Comparison of ENCODE assay signal across 1 cellular context in genomic region chr9:123360161-123361085, GRCh38.
TF ChIP-seq lines count a peak whose summit lies in the region.

No MANE protein-coding gene starts in this region.

TF ChIP-seq in HepG2, 621 proteins besides CTCF, POLR2A, EP300 and RAD21 (continued from another document and continues in another):
- TF ChIP-seq ZNF609 (CRISPR knock-in tag; IDR thresholded peaks at IDR 0.05; ENCODE audit: borderline replicate concordance) (peak; percentile 28; the same call in 1 of the 2 replicates), MATR3 (CRISPR knock-in tag; IDR thresholded peaks at IDR 0.05) (no peak), ZNF431 (CRISPR knock-in tag; IDR thresholded peaks at IDR 0.05; ENCODE audit: borderline replicate concordance, low read depth) (no peak), PTBP1 (IDR thresholded peaks at IDR 0.05; ENCODE audit: low read depth, low read length, poor library complexity, severe bottlenecking) (no peak), NFIB (CRISPR knock-in tag; IDR thresholded peaks at IDR 0.05; ENCODE audit: borderline replicate concordance) (no peak), KDM5B (CRISPR knock-in tag; IDR thresholded peaks at IDR 0.05; ENCODE audit: borderline replicate concordance) (no peak), ZNF30 (CRISPR knock-in tag; IDR thresholded peaks at IDR 0.05) (no peak), ZFP62 (CRISPR knock-in tag; IDR thresholded peaks at IDR 0.05) (no peak), ZNF75D (CRISPR knock-in tag; IDR thresholded peaks at IDR 0.05; ENCODE audit: borderline replicate concordance) (no peak), MYNN (CRISPR knock-in tag; IDR thresholded peaks at IDR 0.05; ENCODE audit: low read depth) (no peak), ZBTB42 (CRISPR knock-in tag; IDR thresholded peaks at IDR 0.05) (no peak), FOXP1 (IDR thresholded peaks at IDR 0.05) (no peak), FOXP1 (CRISPR knock-in tag; IDR thresholded peaks at IDR 0.05) (peak; percentile 55; the same call in 1 of the 2 replicates), ZNF672 (CRISPR knock-in tag; IDR thresholded peaks at IDR 0.05) (no peak), RBAK (CRISPR knock-in tag; IDR thresholded peaks at IDR 0.05) (no peak; the same call in 1 of the 2 replicates), ARID5B (CRISPR knock-in tag; IDR thresholded peaks at IDR 0.05) (peak; percentile 27), ZNF333 (CRISPR knock-in tag; IDR thresholded peaks at IDR 0.05; ENCODE audit: borderline replicate concordance) (no peak), ZFP90 (CRISPR knock-in tag; IDR thresholded peaks at IDR 0.05; ENCODE audit: borderline replicate concordance) (no peak; the same call in 1 of the 2 replicates), FOXO1 (CRISPR knock-in tag; IDR thresholded peaks at IDR 0.05) (peak; percentile 48; the same call in 1 of the 2 replicates), ZNF572 (CRISPR knock-in tag; IDR thresholded peaks at IDR 0.05) (no peak), SOX13 (IDR thresholded peaks at IDR 0.05) (no peak), SOX13 (CRISPR knock-in tag; conservative IDR thresholded peaks at IDR 0.05 in 1 of 2, IDR thresholded peaks at IDR 0.05 in 1 of 2) (peak in 1 of 2 experiments; percentile 56; a peak in 2 of 4 replicates), ZNF124 (CRISPR knock-in tag; IDR thresholded peaks at IDR 0.05) (no peak), ZIK1 (CRISPR knock-in tag; IDR thresholded peaks at IDR 0.05; ENCODE audit: borderline replicate concordance, low read depth) (no peak), ELF3 (CRISPR knock-in tag; IDR thresholded peaks at IDR 0.05) (no peak), TEAD2 (CRISPR knock-in tag; IDR thresholded peaks at IDR 0.05) (no peak), NAIF1 (CRISPR knock-in tag; IDR thresholded peaks at IDR 0.05; ENCODE audit: borderline replicate concordance) (no peak), SNAPC5 (CRISPR knock-in tag; IDR thresholded peaks at IDR 0.05; ENCODE audit: borderline replicate concordance) (no peak), HNF4A (CRISPR knock-in tag; IDR thresholded peaks at IDR 0.05) (peak; percentile 66)
- TF ChIP-seq, protein P1, sequence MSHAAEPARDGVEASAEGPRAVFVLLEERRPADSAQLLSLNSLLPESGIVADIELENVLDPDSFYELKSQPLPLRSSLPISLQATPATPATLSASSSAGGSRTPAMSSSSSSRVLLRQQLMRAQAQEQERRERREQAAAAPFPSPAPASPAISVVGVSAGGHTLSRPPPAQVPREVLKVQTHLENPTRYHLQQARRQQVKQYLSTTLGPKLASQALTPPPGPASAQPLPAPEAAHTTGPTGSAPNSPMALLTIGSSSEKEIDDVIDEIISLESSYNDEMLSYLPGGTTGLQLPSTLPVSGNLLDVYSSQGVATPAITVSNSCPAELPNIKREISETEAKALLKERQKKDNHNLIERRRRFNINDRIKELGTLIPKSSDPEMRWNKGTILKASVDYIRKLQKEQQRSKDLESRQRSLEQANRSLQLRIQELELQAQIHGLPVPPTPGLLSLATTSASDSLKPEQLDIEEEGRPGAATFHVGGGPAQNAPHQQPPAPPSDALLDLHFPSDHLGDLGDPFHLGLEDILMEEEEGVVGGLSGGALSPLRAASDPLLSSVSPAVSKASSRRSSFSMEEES (CRISPR knock-in tag; IDR thresholded peaks at IDR 0.05): peak; percentile 22; the same call in 1 of the 2 replicates
- TF ChIP-seq, protein P2, sequence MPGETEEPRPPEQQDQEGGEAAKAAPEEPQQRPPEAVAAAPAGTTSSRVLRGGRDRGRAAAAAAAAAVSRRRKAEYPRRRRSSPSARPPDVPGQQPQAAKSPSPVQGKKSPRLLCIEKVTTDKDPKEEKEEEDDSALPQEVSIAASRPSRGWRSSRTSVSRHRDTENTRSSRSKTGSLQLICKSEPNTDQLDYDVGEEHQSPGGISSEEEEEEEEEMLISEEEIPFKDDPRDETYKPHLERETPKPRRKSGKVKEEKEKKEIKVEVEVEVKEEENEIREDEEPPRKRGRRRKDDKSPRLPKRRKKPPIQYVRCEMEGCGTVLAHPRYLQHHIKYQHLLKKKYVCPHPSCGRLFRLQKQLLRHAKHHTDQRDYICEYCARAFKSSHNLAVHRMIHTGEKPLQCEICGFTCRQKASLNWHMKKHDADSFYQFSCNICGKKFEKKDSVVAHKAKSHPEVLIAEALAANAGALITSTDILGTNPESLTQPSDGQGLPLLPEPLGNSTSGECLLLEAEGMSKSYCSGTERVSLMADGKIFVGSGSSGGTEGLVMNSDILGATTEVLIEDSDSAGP (CRISPR knock-in tag; IDR thresholded peaks at IDR 0.05; ENCODE audit: borderline replicate concordance): peak; percentile 60; the same call in 1 of the 2 replicates
- TF ChIP-seq, protein P3, sequence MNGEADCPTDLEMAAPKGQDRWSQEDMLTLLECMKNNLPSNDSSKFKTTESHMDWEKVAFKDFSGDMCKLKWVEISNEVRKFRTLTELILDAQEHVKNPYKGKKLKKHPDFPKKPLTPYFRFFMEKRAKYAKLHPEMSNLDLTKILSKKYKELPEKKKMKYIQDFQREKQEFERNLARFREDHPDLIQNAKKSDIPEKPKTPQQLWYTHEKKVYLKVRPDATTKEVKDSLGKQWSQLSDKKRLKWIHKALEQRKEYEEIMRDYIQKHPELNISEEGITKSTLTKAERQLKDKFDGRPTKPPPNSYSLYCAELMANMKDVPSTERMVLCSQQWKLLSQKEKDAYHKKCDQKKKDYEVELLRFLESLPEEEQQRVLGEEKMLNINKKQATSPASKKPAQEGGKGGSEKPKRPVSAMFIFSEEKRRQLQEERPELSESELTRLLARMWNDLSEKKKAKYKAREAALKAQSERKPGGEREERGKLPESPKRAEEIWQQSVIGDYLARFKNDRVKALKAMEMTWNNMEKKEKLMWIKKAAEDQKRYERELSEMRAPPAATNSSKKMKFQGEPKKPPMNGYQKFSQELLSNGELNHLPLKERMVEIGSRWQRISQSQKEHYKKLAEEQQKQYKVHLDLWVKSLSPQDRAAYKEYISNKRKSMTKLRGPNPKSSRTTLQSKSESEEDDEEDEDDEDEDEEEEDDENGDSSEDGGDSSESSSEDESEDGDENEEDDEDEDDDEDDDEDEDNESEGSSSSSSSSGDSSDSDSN (CRISPR knock-in tag; IDR thresholded peaks at IDR 0.05): no peak
- TF ChIP-seq, protein P4, sequence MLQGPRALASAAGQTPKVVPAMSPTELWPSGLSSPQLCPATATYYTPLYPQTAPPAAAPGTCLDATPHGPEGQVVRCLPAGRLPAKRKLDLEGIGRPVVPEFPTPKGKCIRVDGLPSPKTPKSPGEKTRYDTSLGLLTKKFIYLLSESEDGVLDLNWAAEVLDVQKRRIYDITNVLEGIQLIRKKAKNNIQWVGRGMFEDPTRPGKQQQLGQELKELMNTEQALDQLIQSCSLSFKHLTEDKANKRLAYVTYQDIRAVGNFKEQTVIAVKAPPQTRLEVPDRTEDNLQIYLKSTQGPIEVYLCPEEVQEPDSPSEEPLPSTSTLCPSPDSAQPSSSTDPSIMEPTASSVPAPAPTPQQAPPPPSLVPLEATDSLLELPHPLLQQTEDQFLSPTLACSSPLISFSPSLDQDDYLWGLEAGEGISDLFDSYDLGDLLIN (CRISPR knock-in tag; IDR thresholded peaks at IDR 0.05; ENCODE audit: borderline replicate concordance): no peak
- TF ChIP-seq, protein P5, sequence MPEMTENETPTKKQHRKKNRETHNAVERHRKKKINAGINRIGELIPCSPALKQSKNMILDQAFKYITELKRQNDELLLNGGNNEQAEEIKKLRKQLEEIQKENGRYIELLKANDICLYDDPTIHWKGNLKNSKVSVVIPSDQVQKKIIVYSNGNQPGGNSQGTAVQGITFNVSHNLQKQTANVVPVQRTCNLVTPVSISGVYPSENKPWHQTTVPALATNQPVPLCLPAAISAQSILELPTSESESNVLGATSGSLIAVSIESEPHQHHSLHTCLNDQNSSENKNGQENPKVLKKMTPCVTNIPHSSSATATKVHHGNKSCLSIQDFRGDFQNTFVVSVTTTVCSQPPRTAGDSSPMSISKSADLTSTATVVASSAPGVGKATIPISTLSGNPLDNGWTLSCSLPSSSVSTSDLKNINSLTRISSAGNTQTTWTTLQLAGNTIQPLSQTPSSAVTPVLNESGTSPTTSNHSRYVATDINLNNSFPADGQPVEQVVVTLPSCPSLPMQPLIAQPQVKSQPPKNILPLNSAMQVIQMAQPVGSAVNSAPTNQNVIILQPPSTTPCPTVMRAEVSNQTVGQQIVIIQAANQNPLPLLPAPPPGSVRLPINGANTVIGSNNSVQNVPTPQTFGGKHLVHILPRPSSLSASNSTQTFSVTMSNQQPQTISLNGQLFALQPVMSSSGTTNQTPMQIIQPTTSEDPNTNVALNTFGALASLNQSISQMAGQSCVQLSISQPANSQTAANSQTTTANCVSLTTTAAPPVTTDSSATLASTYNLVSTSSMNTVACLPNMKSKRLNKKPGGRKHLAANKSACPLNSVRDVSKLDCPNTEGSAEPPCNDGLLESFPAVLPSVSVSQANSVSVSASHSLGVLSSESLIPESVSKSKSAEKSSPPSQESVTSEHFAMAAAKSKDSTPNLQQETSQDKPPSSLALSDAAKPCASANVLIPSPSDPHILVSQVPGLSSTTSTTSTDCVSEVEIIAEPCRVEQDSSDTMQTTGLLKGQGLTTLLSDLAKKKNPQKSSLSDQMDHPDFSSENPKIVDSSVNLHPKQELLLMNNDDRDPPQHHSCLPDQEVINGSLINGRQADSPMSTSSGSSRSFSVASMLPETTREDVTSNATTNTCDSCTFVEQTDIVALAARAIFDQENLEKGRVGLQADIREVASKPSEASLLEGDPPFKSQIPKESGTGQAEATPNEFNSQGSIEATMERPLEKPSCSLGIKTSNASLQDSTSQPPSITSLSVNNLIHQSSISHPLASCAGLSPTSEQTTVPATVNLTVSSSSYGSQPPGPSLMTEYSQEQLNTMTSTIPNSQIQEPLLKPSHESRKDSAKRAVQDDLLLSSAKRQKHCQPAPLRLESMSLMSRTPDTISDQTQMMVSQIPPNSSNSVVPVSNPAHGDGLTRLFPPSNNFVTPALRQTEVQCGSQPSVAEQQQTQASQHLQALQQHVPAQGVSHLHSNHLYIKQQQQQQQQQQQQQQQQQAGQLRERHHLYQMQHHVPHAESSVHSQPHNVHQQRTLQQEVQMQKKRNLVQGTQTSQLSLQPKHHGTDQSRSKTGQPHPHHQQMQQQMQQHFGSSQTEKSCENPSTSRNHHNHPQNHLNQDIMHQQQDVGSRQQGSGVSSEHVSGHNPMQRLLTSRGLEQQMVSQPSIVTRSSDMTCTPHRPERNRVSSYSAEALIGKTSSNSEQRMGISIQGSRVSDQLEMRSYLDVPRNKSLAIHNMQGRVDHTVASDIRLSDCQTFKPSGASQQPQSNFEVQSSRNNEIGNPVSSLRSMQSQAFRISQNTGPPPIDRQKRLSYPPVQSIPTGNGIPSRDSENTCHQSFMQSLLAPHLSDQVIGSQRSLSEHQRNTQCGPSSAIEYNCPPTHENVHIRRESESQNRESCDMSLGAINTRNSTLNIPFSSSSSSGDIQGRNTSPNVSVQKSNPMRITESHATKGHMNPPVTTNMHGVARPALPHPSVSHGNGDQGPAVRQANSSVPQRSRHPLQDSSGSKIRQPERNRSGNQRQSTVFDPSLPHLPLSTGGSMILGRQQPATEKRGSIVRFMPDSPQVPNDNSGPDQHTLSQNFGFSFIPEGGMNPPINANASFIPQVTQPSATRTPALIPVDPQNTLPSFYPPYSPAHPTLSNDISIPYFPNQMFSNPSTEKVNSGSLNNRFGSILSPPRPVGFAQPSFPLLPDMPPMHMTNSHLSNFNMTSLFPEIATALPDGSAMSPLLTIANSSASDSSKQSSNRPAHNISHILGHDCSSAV (CRISPR knock-in tag; IDR thresholded peaks at IDR 0.05; ENCODE audit: borderline replicate concordance): no peak
